In genomic region chr11:11346249-11346648, GRCh38 we compare ENCODE assay signal across 18 cellular contexts. TPM values are rescaled to one million over a fixed set of nuclear protein-coding genes. Genes with fewer than 3 reads are reported as not detected.
A peak's percentile ranks its signal among the peaks of the same experiment; 100 is the strongest.
DNase-seq lines count a peak whose midpoint lies in the region; ATAC-seq and TF ChIP-seq lines count a peak whose summit lies in the region.
"Had no signal": no experiment of that assay in that cellular context is flagged by ENCODE, and none has a peak within 500 bp of the region (broad histone marks: within the 10 kb centered on the region; RNA-seq: fewer than 3 reads in every experiment).

No MANE protein-coding gene starts in this region.

- H3K36me3 Mint-ChIP-seq in progenitor cell of endocrine pancreas (ENCODE audit: insufficient read depth) = no peaks in the 10 kb centered on the region
- H3K36me3 Mint-ChIP-seq in activated naive CD4-positive, alpha-beta T cell treated with anti-CD3 and anti-CD28 coated beads, Interleukin-2, amount 10 ng/mL, durations not matched to agents 7 days and 5 days = no peaks in the 10 kb centered on the region
- H3K36me3 Mint-ChIP-seq: CD14-positive monocyte, IgD-negative memory B cell had no signal

- POLR2A ChIA-PET in HEK293T (lab: Yijun Ruan, JAX) = no interaction called here

- H3K9me3 Mint-ChIP-seq in progenitor cell of endocrine pancreas (ENCODE audit: low read depth) = no peaks in the 10 kb centered on the region
- no peaks in the 10 kb centered on the region for H3K9me3 Mint-ChIP-seq in activated naive CD4-positive, alpha-beta T cell treated with anti-CD3 and anti-CD28 coated beads, Interleukin-2, amount 10 ng/mL, durations not matched to agents 7 days and 5 days

- no peaks in the 10 kb centered on the region for H3K27me3 ChIP-seq in foreskin keratinocyte

- H3K27ac ChIP-seq in foreskin keratinocyte = no peak overlapping the region
- H3K27ac ChIP-seq: A549 had no signal

- ATAC-seq in foreskin keratinocyte = no peak
- ATAC-seq: A549, PC-3 had no signal

- DNase-seq in COLO668 (lab: John Stamatoyannopoulos, UW; ENCODE audit: unreplicated experiment) (peak; percentile 51), HEK293T (ENCODE audit: extremely low spot score) (peak; percentile 31), NCI-H2107 (lab: John Stamatoyannopoulos, UW) (peak; percentile 12), NCI-H774 (lab: John Stamatoyannopoulos, UW) (peak; percentile 40), kidney tubule cell (ENCODE audit: low spot score) (no peak), progenitor cell of endocrine pancreas (ENCODE audit: low spot score, unreplicated experiment) (no peak), foreskin keratinocyte (no peak)
- no peak for DNase-seq in activated naive CD4-positive, alpha-beta T cell treated with anti-CD3 and anti-CD28 coated beads, Interleukin-2, amount 10 ng/mL, durations not matched to agents 7 days and 5 days
- DNase-seq: Caco-2; GF-D8; NCI-H1930; NCI-H510A; NK-92 treated with Interleukin-12 subunit alpha and Interleukin-12 subunit beta, amount 100 ng/mL, for 24 hours; PC-3 had no signal

- H3K4me3 Mint-ChIP-seq in progenitor cell of endocrine pancreas (ENCODE audit: low read depth) = no peak overlapping the region
- H3K4me3 Mint-ChIP-seq in activated naive CD4-positive, alpha-beta T cell treated with anti-CD3 and anti-CD28 coated beads, Interleukin-2, amount 10 ng/mL, durations not matched to agents 7 days and 5 days = no peak overlapping the region
- H3K4me3 Mint-ChIP-seq: CD14-positive monocyte had no signal

- no peak overlapping the region for H3K27ac Mint-ChIP-seq in progenitor cell of endocrine pancreas
- H3K27ac Mint-ChIP-seq in activated naive CD4-positive, alpha-beta T cell treated with anti-CD3 and anti-CD28 coated beads, Interleukin-2, amount 10 ng/mL, durations not matched to agents 7 days and 5 days = no peak overlapping the region
- H3K27ac Mint-ChIP-seq: CD14-positive monocyte, IgD-negative memory B cell had no signal

- no peaks in the 10 kb centered on the region for H3K4me1 ChIP-seq in foreskin keratinocyte
- H3K4me1 ChIP-seq: HAP-1 had no signal

- TF ChIP-seq CTCF in progenitor cell of endocrine pancreas (IDR thresholded peaks at IDR 0.05; ENCODE audit: unreplicated experiment) (no peak), foreskin keratinocyte (conservative IDR thresholded peaks at IDR 0.05) (no peak)

- peaks cover 3% of the 10 kb centered on the region for H3K27me3 Mint-ChIP-seq in progenitor cell of endocrine pancreas
- peaks cover 15% of the 10 kb centered on the region for H3K27me3 Mint-ChIP-seq in activated naive CD4-positive, alpha-beta T cell treated with anti-CD3 and anti-CD28 coated beads, Interleukin-2, amount 10 ng/mL, durations not matched to agents 7 days and 5 days

- H3K4me1 Mint-ChIP-seq in progenitor cell of endocrine pancreas (ENCODE audit: low read depth) = peaks cover 5% of the 10 kb centered on the region
- no peaks in the 10 kb centered on the region for H3K4me1 Mint-ChIP-seq in activated naive CD4-positive, alpha-beta T cell treated with anti-CD3 and anti-CD28 coated beads, Interleukin-2, amount 10 ng/mL, durations not matched to agents 7 days and 5 days
- H3K4me1 Mint-ChIP-seq: CD14-positive monocyte, IgD-negative memory B cell had no signal

- CTCF ChIA-PET in HEK293T (lab: Yijun Ruan, JAX) = no interaction called here
- CTCF ChIA-PET in activated naive CD4-positive, alpha-beta T cell treated with anti-CD3 and anti-CD28 coated beads, Interleukin-2, amount 10 ng/mL, durations not matched to agents 7 days and 5 days (lab: Charles Lee) = no interaction called here

TF ChIP-seq in HEK293T, 16 proteins besides CTCF, POLR2A, EP300 and RAD21:
- TF ChIP-seq TARDBP (IDR thresholded peaks at IDR 0.05) = no peak
- 0 out of 2 replicates have a peak, but pooled peaks have one; percentile 18 for TF ChIP-seq CTBP1 (IDR thresholded peaks at IDR 0.05; ENCODE audit: borderline replicate concordance)
- peak; percentile 58 for TF ChIP-seq PKNOX1 (IDR thresholded peaks at IDR 0.05)
TF ChIP-seq in HEK293T: peak in this region for 2.

RNA-seq across cellular contexts. Expression of gene CSNK2A3, which starts 6.8 kb away (rescaled TPM):
- total RNA-seq in progenitor cell of endocrine pancreas (1.3 TPM in 2 replicates), foreskin keratinocyte (1.3 and 1.7 TPM in 2 replicates)
- polyA plus RNA-seq in foreskin keratinocyte = 0.29 and 0.34 TPM in 2 replicates

Comparison
In these comparisons a context has a peak if more than half of its experiments do, and no peak if none do; other contexts are left out.
1. DNase-seq: peak in COLO668 (single experiment), HEK293T (single experiment), NCI-H2107 (single experiment) and NCI-H774 (single experiment); none in kidney tubule cell (single experiment), progenitor cell of endocrine pancreas (single experiment), foreskin keratinocyte (0 of 2) and activated naive CD4-positive, alpha-beta T cell treated with anti-CD3 and anti-CD28 coated beads, Interleukin-2, amount 10 ng/mL, durations not matched to agents 7 days and 5 days (single experiment).